ENCODE assay signal across 17 cellular contexts in genomic region chr1:244163131-244163530, GRCh38.
DNase-seq lines count a peak whose midpoint lies in the region; ATAC-seq, FAIRE-seq and TF ChIP-seq lines count a peak whose summit lies in the region.
"Had no signal": no experiment of that assay in that cellular context is flagged by ENCODE, and none has a peak within 500 bp of the region (broad histone marks: within the 10 kb centered on the region; RNA-seq: fewer than 3 reads in every experiment).

No MANE protein-coding gene starts in this region.

- no peak for TF ChIP-seq RAD21 in H1 (IDR thresholded peaks at IDR 0.05 in 1 of 2, conservative IDR thresholded peaks at IDR 0.05 in 1 of 2; ENCODE audit: low read depth in 2 of 2, low read length in 2 of 2)

- peak overlapping the region; percentile 88 for H2BK12ac ChIP-seq in H1 (ENCODE audit: low read depth, low read length)

- H2AK5ac ChIP-seq in H1 (ENCODE audit: low read depth, low read length), result peak overlapping the region; percentile 87; the same call in 1 of the 2 replicates
- H2AK5ac ChIP-seq in mesendoderm (ENCODE audit: low read length), result no peak overlapping the region

- 84% methylated on average over 7 of the region's 7 CpGs; no CpG with 5 or more reads in 1 of the 2 experiments for WGBS in H1 (ENCODE audit: extremely low coverage in 1 of 2, insufficient coverage in 1 of 2, insufficient read length in 1 of 2, insufficient replicate concordance in 2 of 2, low coverage in 1 of 2, low lambda C conversion rate in 2 of 2, missing lambda C conversion rate in 1 of 2), 2 experiments
- WGBS in mesendoderm (ENCODE audit: extremely low coverage, insufficient coverage, low lambda C conversion rate), result no CpG with 5 or more reads among the region's 7 CpGs

- H3K4ac ChIP-seq in H1 (replicated peaks; ENCODE audit: insufficient read length, low read depth, low read length), result no peak overlapping the region
- H3K4ac ChIP-seq in mesendoderm (ENCODE audit: low read depth, low read length), result no peak overlapping the region

- TF ChIP-seq CTCF in H1 (IDR thresholded peaks at IDR 0.05; ENCODE audit: control extremely low read depth in 1 of 3, insufficient read depth in 1 of 3, low read depth in 1 of 3, low read length in 3 of 3), result no peak

- H4K8ac ChIP-seq in H1 (ENCODE audit: extremely low read depth, insufficient read depth, low read length) (no peak overlapping the region), mesendoderm (ENCODE audit: low read depth, low read length) (no peak overlapping the region)

- H3K4me1 Mint-ChIP-seq in effector memory CD8-positive, alpha-beta T cell (ENCODE audit: low read depth in 2 of 2), result no peaks in the 10 kb centered on the region

- CTCF ChIA-PET in H1 (lab: Charles Lee; ENCODE audit: partially characterized antibody), result interaction anchor here (2.0 kb wide), 1 partner anchor 10 kb away, joined by 5 read pairs; no protein-coding TSS in a partner anchor

- no peak overlapping the region for H3K27ac Mint-ChIP-seq in effector memory CD8-positive, alpha-beta T cell

- H3K18ac ChIP-seq in H1 (ENCODE audit: extremely low read depth, low read length) (no peak overlapping the region), mesendoderm (ENCODE audit: low read length) (peak overlapping the region; percentile 62)

- in situ Hi-C loops in ACHN (cut with HindIII; ENCODE audit: low pct_ligation_motif_present, low pct_unique_long_range_greater_than_20kb, low sequenced_read_pairs), result no loop called here

- no peak overlapping the region for H2BK20ac ChIP-seq in H1 (ENCODE audit: low read length)

- H3K79me1 ChIP-seq in H1 (ENCODE audit: low read depth, low read length) (no peaks in the 10 kb centered on the region), mesendoderm (ENCODE audit: low read length) (no peaks in the 10 kb centered on the region)

- H3K79me2 ChIP-seq in H1 (ENCODE audit: control insufficient read depth in 1 of 2, insufficient read depth in 2 of 2, low read length in 2 of 2), result no peaks in the 10 kb centered on the region
- no peaks in the 10 kb centered on the region for H3K79me2 ChIP-seq in mesendoderm (ENCODE audit: control insufficient read depth, insufficient read depth, low read length)

- H3K4me1 ChIP-seq in H1 (replicated peaks in 1 of 4; ENCODE audit: control insufficient read depth in 3 of 4, insufficient read depth in 4 of 4, low read length in 3 of 4) (peaks cover 6 to 15% (median 9%) of the 10 kb centered on the region in 4 experiments; a peak in 6 of 7 replicates), mesendoderm (ENCODE audit: control insufficient read depth, low read depth, low read length) (peaks cover 8% of the 10 kb centered on the region)

- no peaks in the 10 kb centered on the region for H4K20me1 ChIP-seq in H1 (replicated peaks in 1 of 2; ENCODE audit: control insufficient read depth in 1 of 2, insufficient read depth in 2 of 2, low read length in 2 of 2)

- H3K36me3 Mint-ChIP-seq in effector memory CD8-positive, alpha-beta T cell (ENCODE audit: insufficient read depth), result no peaks in the 10 kb centered on the region

- no peak for TF ChIP-seq POLR2A in H1 (IDR thresholded peaks at IDR 0.05; ENCODE audit: control extremely low read depth in 1 of 2, low read depth in 2 of 2, low read length in 2 of 2)

- 0 out of 4 replicates have a peak, but pooled peaks cover 0 to 2% of the 10 kb centered on the region in 2 experiments for H3K9me3 ChIP-seq in H1 (ENCODE audit: insufficient read depth in 2 of 2, low read depth in 1 of 2, low read length in 1 of 2)

- no peaks in the 10 kb centered on the region for H3K23me2 ChIP-seq in H1 (ENCODE audit: low read depth, low read length)

- no peak overlapping the region for H3K4me3 ChIP-seq in H1 (ENCODE audit: extremely low read depth in 1 of 4, insufficient read depth in 2 of 4, low read depth in 3 of 4, low read length in 4 of 4)
- no peak overlapping the region for H3K4me3 ChIP-seq in mesendoderm (ENCODE audit: low read length)
- H3K4me3 ChIP-seq: GM12878, K562 had no signal

- no peak for ATAC-seq in HG03439 (IDR thresholded peaks at IDR 0.05; ENCODE audit: unreplicated experiment)
- ATAC-seq in effector memory CD8-positive, alpha-beta T cell (replicated peaks), result no peak
- ATAC-seq: GM12878, K562 had no signal

- POLR2A ChIA-PET in H1 (lab: Charles Lee; ENCODE audit: partially characterized antibody), result no interaction called here

- H3K27me3 ChIP-seq in H1 (replicated peaks in 1 of 4; ENCODE audit: control insufficient read depth in 3 of 4, extremely low read depth in 1 of 4, insufficient read depth in 3 of 4, low read length in 3 of 4), result no peaks in the 10 kb centered on the region
- H3K27me3 ChIP-seq in mesendoderm (ENCODE audit: insufficient read depth, low read length, poor library complexity), result no peaks in the 10 kb centered on the region

- H2BK5ac ChIP-seq in H1 (ENCODE audit: low read depth, low read length) (0 out of 2 replicates have a peak overlapping the region, but pooled peaks have one; percentile 72), mesendoderm (ENCODE audit: low read length) (peak overlapping the region; percentile 4)

- H3K36me3 ChIP-seq in H1 (ENCODE audit: control insufficient read depth in 2 of 4, insufficient read depth in 4 of 4, low read length in 3 of 4) (no peaks in the 10 kb centered on the region), mesendoderm (ENCODE audit: control insufficient read depth, insufficient read depth, low read length) (no peaks in the 10 kb centered on the region)

- H2BK120ac ChIP-seq in H1 (replicated peaks; ENCODE audit: low read depth, low read length), result no peak overlapping the region
- no peak overlapping the region for H2BK120ac ChIP-seq in mesendoderm (ENCODE audit: low read depth, low read length)

- peaks cover 0 to 4% of the 10 kb centered on the region in 2 donors for H3K27me3 Mint-ChIP-seq in effector memory CD8-positive, alpha-beta T cell

- no peak overlapping the region for H4K5ac ChIP-seq in H1 (ENCODE audit: insufficient read length, low read depth, low read length)
- H4K5ac ChIP-seq in mesendoderm (ENCODE audit: low read length), result no peak overlapping the region

- no peaks in the 10 kb centered on the region for H3K9me3 Mint-ChIP-seq in effector memory CD8-positive, alpha-beta T cell

- H3K4me2 ChIP-seq in H1 (ENCODE audit: insufficient read depth in 1 of 2, low read depth in 2 of 2, low read length in 2 of 2) (no peak overlapping the region; a peak in 1 of 4 replicates), mesendoderm (ENCODE audit: low read length) (no peak overlapping the region)

- no peak overlapping the region for H3K9ac ChIP-seq in H1 (replicated peaks in 1 of 4; ENCODE audit: extremely low read depth in 1 of 4, low read depth in 3 of 4, low read length in 3 of 4)
- no peak overlapping the region for H3K9ac ChIP-seq in mesendoderm (ENCODE audit: low read length)

- H3K56ac ChIP-seq in H1 (replicated peaks; ENCODE audit: insufficient read length, low read depth, low read length) (no peak overlapping the region), mesendoderm (ENCODE audit: low read length) (no peak overlapping the region)

- no peak overlapping the region; the same call in 1 of the 2 replicates for H2AFZ ChIP-seq in H1 (ENCODE audit: low read length)

- H3K27ac ChIP-seq in H1 (ENCODE audit: low read depth, low read length) (no peak overlapping the region), mesendoderm (ENCODE audit: low read depth, low read length) (peak overlapping the region; percentile 92)

- peak; percentile 83 for DNase-seq in ACHN
- DNase-seq in LHCN-M2 (ENCODE audit: low read depth), result peak; percentile 56
- no peak for DNase-seq in H1 (ENCODE audit: low read depth in 1 of 2, low spot score in 2 of 2)
- no peak for DNase-seq in mesendoderm
- DNase-seq in NCI-H2171 treated with DMSO at 0.1 percent for 48 hours (lab: John Stamatoyannopoulos, UW), result no peak
- DNase-seq in effector memory CD8-positive, alpha-beta T cell, result no peak
- DNase-seq in Ammon's horn (ENCODE audit: low spot score), result no peak
- DNase-seq: activated naive CD4-positive, alpha-beta T cell; AML-193; cerebellar nuclear complex; NCI-H146; NCI-H526; stimulated activated CD4-positive, alpha-beta T cell treated with anti-CD3 and anti-CD28 coated beads, Interleukin-1b, Interleukin-23, amount 100 ng/mL, for 48 hours had no signal

- no peak overlapping the region for H3K4me3 Mint-ChIP-seq in effector memory CD8-positive, alpha-beta T cell

- H3K23ac ChIP-seq in H1 (ENCODE audit: insufficient read length), result no peak overlapping the region
- no peak overlapping the region for H3K23ac ChIP-seq in mesendoderm (ENCODE audit: low read length)

- no peak overlapping the region for H3K14ac ChIP-seq in H1 (ENCODE audit: insufficient read length)

- no peak for TF ChIP-seq EP300 in H1 (IDR thresholded peaks at IDR 0.05; ENCODE audit: borderline replicate concordance in 1 of 2, low read depth in 2 of 2, low read length in 2 of 2)

- H2BK15ac ChIP-seq in H1 (ENCODE audit: low read length), result peak overlapping the region; percentile 25; the same call in 1 of the 2 replicates
- no peak overlapping the region for H2BK15ac ChIP-seq in mesendoderm (replicated peaks; ENCODE audit: low read depth)

- no peak for FAIRE-seq in H1 (lab: Jason Lieb, UNC)
- FAIRE-seq: GM12878, K562, TTC549 had no signal

- H4K91ac ChIP-seq in H1 (replicated peaks; ENCODE audit: insufficient read length, low read length), result no peak overlapping the region

TF ChIP-seq in H1, 55 proteins besides CTCF, POLR2A, EP300 and RAD21:
- TF ChIP-seq JUN (IDR thresholded peaks at IDR 0.05; ENCODE audit: low read depth, low read length) (no peak), SIN3A (conservative IDR thresholded peaks at IDR 0.05 in 1 of 2, IDR thresholded peaks at IDR 0.05 in 1 of 2; ENCODE audit: low read depth in 1 of 2, low read length in 2 of 2) (no peak)

Comparison
In these comparisons a context has a peak if more than half of its experiments do, and no peak if none do; other contexts are left out.
1. DNase-seq: peak in ACHN (single experiment) and LHCN-M2 (single experiment); none in H1 (0 of 2), mesendoderm (single experiment), NCI-H2171 treated with DMSO at 0.1 percent for 48 hours (single experiment), effector memory CD8-positive, alpha-beta T cell (0 of 3) and Ammon's horn (single experiment).